ENCODE assay signal across 12 cellular contexts in the genomic region with DNA sequence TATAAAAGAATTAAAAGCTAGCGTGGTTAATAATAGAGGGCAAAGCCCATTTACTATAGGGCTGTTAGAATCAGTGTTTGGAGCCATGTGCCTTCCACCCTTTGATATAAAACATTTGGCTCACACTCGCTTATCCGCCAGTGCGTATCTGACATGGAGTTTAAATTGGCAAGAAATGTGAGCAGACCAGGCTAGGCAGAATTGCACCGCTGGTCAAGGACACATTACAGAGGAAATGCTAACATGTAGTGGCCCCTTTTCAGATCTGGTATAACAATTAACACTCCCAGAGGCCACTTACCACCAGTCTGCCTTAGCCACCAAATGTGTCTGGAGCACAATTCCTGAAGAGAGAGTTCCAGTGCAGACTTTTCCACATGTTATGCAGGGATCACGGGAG. TPM values are rescaled to one million over a fixed set of nuclear protein-coding genes. Genes with fewer than 3 reads are reported as not detected.
DNase-seq lines count a peak whose midpoint lies in the region; TF ChIP-seq lines count a peak whose summit lies in the region.
"Had no signal": no experiment of that assay in that cellular context is flagged by ENCODE, and none has a peak within 500 bp of the region (broad histone marks: within the 10 kb centered on the region; RNA-seq: fewer than 3 reads in every experiment).

No MANE protein-coding gene starts in this region.

- no peaks in the 10 kb centered on the region for H3K79me2 ChIP-seq in mesendoderm (ENCODE audit: control insufficient read depth, insufficient read depth, low read length)

- intact Hi-C loops in sigmoid colon (cut with DNase I), result loop anchor here (5.0 kb wide), 1 partner anchor 59 kb away; a partner anchor contains a TSS

- H2BK120ac ChIP-seq in mesendoderm (ENCODE audit: low read depth, low read length), result no peak overlapping the region

- H3K36me3 ChIP-seq in HUES6 (ENCODE audit: control insufficient read depth, insufficient read depth, low read length) (no peaks in the 10 kb centered on the region), mesendoderm (ENCODE audit: control insufficient read depth, insufficient read depth, low read length) (no peaks in the 10 kb centered on the region), sigmoid colon (no peaks in the 10 kb centered on the region)

- no CpG with 5 or more reads among the region's 6 CpGs for WGBS in mesendoderm (ENCODE audit: extremely low coverage, insufficient coverage, low lambda C conversion rate)
- 91 to 92% methylated on average over 6 of the region's 6 CpGs for WGBS in sigmoid colon, 2 donors

- no peaks in the 10 kb centered on the region for H3K79me1 ChIP-seq in mesendoderm (ENCODE audit: low read length)

- H3K23ac ChIP-seq in mesendoderm (ENCODE audit: low read length), result no peak overlapping the region

- H3K27me3 ChIP-seq in HUES6 (ENCODE audit: control insufficient read depth, insufficient read depth, low read length) (no peaks in the 10 kb centered on the region), mesendoderm (ENCODE audit: insufficient read depth, low read length, poor library complexity) (no peaks in the 10 kb centered on the region), sigmoid colon (no peaks in the 10 kb centered on the region)

- no peak overlapping the region for H4K5ac ChIP-seq in mesendoderm (ENCODE audit: low read length)

- no peak overlapping the region for H3K4me2 ChIP-seq in mesendoderm (ENCODE audit: low read length)
- H3K4me2 ChIP-seq: A549 had no signal

- no peak for TF ChIP-seq POLR2A in sigmoid colon (IDR thresholded peaks at IDR 0.05)

- peaks cover 11% of the 10 kb centered on the region for H3K9me3 ChIP-seq in HUES6 (ENCODE audit: control insufficient read depth, insufficient read depth, low read depth, low read length)
- no peaks in the 10 kb centered on the region for H3K9me3 ChIP-seq in sigmoid colon
- H3K9me3 ChIP-seq: A549 had no signal

- no peak overlapping the region for H2BK5ac ChIP-seq in mesendoderm (ENCODE audit: low read length)

- H2AK5ac ChIP-seq in mesendoderm (ENCODE audit: low read length), result no peak overlapping the region

- H3K56ac ChIP-seq in mesendoderm (ENCODE audit: low read length), result no peak overlapping the region

- peak overlapping the region; percentile 80 for H3K9ac ChIP-seq in HUES6 (ENCODE audit: low read length)
- H3K9ac ChIP-seq in mesendoderm (ENCODE audit: low read length), result no peak overlapping the region
- H3K9ac ChIP-seq: GM23248 had no signal

- H3K27ac ChIP-seq in HUES6 (ENCODE audit: low read depth, low read length), result peak overlapping the region; percentile 66; the same call in 1 of the 2 replicates
- H3K27ac ChIP-seq in mesendoderm (ENCODE audit: low read depth, low read length), result no peak overlapping the region
- peak overlapping the region in 3 of 4 donors; percentile 45 to 53 (median 51) for H3K27ac ChIP-seq in sigmoid colon
- H3K27ac ChIP-seq: A549, GM23248 had no signal

- H2BK15ac ChIP-seq in mesendoderm (replicated peaks; ENCODE audit: low read depth), result no peak overlapping the region

- TF ChIP-seq EP300 in sigmoid colon (IDR thresholded peaks at IDR 0.05), result no peak

- TF ChIP-seq CTCF in sigmoid colon (IDR thresholded peaks at IDR 0.05), result no peak

- H3K4me1 ChIP-seq in HUES6 (ENCODE audit: control insufficient read depth, insufficient read depth, low read length) (peaks cover 35% of the 10 kb centered on the region; the same call in 1 of the 2 replicates), mesendoderm (ENCODE audit: control insufficient read depth, low read depth, low read length) (peaks cover 2% of the 10 kb centered on the region), sigmoid colon (peaks cover 0 to 15% (median 11%) of the 10 kb centered on the region in 4 donors)
- H3K4me1 ChIP-seq: A549 had no signal

- H3K18ac ChIP-seq in mesendoderm (ENCODE audit: low read length), result no peak overlapping the region

- H4K8ac ChIP-seq in mesendoderm (ENCODE audit: low read depth, low read length), result no peak overlapping the region

- H3K4ac ChIP-seq in mesendoderm (ENCODE audit: low read depth, low read length), result no peak overlapping the region

- DNase-seq in mesendoderm, result no peak
- DNase-seq in sigmoid colon, result no peak
- DNase-seq in GDM1 (lab: John Stamatoyannopoulos, UW), result no peak
- DNase-seq in DMS153 treated with DMSO at 0.1 percent for 48 hours (lab: John Stamatoyannopoulos, UW; ENCODE audit: unreplicated experiment), result no peak
- no peak for DNase-seq in hypothalamus (lab: John Stamatoyannopoulos, UW)
- DNase-seq: GM23248, KG1 had no signal

- H3K4me3 ChIP-seq in HUES6 (ENCODE audit: low read depth, low read length) (peak overlapping the region; percentile 19; the same call in 1 of the 2 replicates), mesendoderm (ENCODE audit: low read length) (peak overlapping the region; percentile 14), sigmoid colon (no peak overlapping the region)
- H3K4me3 ChIP-seq: A549, GM23248 had no signal

RNA-seq across cellular contexts. Expression of a gene that starts 14.1 kb away (rescaled TPM):
- polyA plus RNA-seq in mesendoderm (2013, experiment 1 of 2), result 6.4 TPM
- 6.1 TPM for polyA plus RNA-seq in mesendoderm (2013, experiment 2 of 2)
- total RNA-seq in sigmoid colon, result 100 to 1,000 TPM in 3 of 4 donors, 10 to 100 TPM in 1; 61.1 to 143 (median 122) TPM
- 10 to 100 TPM; 21.6 to 64.3 (median 40.2) TPM for polyA plus RNA-seq in sigmoid colon

RNA-seq across cellular contexts. Expression of a gene that starts 14.7 kb away (rescaled TPM):
- polyA plus RNA-seq in mesendoderm (2013, experiment 1 of 2), result 0.14 TPM
- 0.22 TPM for polyA plus RNA-seq in mesendoderm (2013, experiment 2 of 2)
- 1 to 10 TPM; 2.7 to 8.0 (median 3.5) TPM for total RNA-seq in sigmoid colon
- polyA plus RNA-seq in sigmoid colon, result 10 to 100 TPM in 1 of 3 donors, 1 to 10 TPM in 2; 2.5 to 11.4 (median 2.7) TPM
- total RNA-seq: Daoy had no signal
- polyA plus RNA-seq: A549, IgD-negative memory B cell had no signal

RNA-seq across cellular contexts. Expression of a gene that starts 37.0 kb away (rescaled TPM):
- polyA plus RNA-seq in mesendoderm (2013, experiment 1 of 2), result not detected
- not detected for polyA plus RNA-seq in mesendoderm (2013, experiment 2 of 2)
- total RNA-seq in sigmoid colon, result 1 to 10 TPM in 2 of 4 donors, not detected in 2; 1.1 to 1.4 TPM
- 100 to 1,000 TPM in 1 of 3 donors, 10 to 100 TPM in 2; 81.7 to 212 (median 84.4) TPM for polyA plus RNA-seq in sigmoid colon
- total RNA-seq: Daoy, GM23248 had no signal
- polyA plus RNA-seq: BJ, GM23248, IgD-negative memory B cell had no signal

RNA-seq across cellular contexts. Expression of a gene that starts 39.1 kb away (rescaled TPM):
- polyA plus RNA-seq in mesendoderm (2013, experiment 1 of 2), result 25.3 TPM
- polyA plus RNA-seq in mesendoderm (2013, experiment 2 of 2), result 23.1 TPM
- total RNA-seq in sigmoid colon, result 10 to 100 TPM in 1 of 4 donors, not detected in 3; 12.7 TPM
- polyA plus RNA-seq in sigmoid colon, result 10 to 100 TPM in 2 of 3 donors, under 1 TPM in 1; 0.39 to 27.6 (median 21.3) TPM
- total RNA-seq: GM23248 had no signal
- polyA plus RNA-seq: A549, GM23248, IgD-negative memory B cell had no signal

RNA-seq across cellular contexts. Expression of a gene that starts 58.9 kb away (rescaled TPM):
- polyA plus RNA-seq in mesendoderm (2013, experiment 1 of 2), result 10.1 TPM
- 10.5 TPM for polyA plus RNA-seq in mesendoderm (2013, experiment 2 of 2)
- 100 to 1,000 TPM in 1 of 4 donors, 10 to 100 TPM in 3; 42.5 to 139 (median 60.5) TPM for total RNA-seq in sigmoid colon
- polyA plus RNA-seq in sigmoid colon, result 10 to 100 TPM in 2 of 3 donors, 1 to 10 TPM in 1; 4.9 to 22.3 (median 12.6) TPM

Comparison
In these comparisons a context has a peak if more than half of its experiments do, and no peak if none do; other contexts are left out.
1. H3K4me3 ChIP-seq: peak in HUES6 (single experiment) and mesendoderm (single experiment); none in sigmoid colon (0 of 4).